ENCODE assay signal across 2 cellular contexts in genomic region chr7:138352570-138353461, GRCh38.
TF ChIP-seq lines count a peak whose summit lies in the region.

No MANE protein-coding gene starts in this region.

TF ChIP-seq in K562, 482 proteins besides CTCF, POLR2A, EP300 and RAD21 (continued from another document and continues in another):
- TF ChIP-seq ZNF212 (CRISPR knock-in tag; IDR thresholded peaks at IDR 0.05) (no peak), ZBTB49 (CRISPR knock-in tag; IDR thresholded peaks at IDR 0.05; ENCODE audit: borderline replicate concordance) (no peak), ETV6 (IDR thresholded peaks at IDR 0.05; ENCODE audit: borderline replicate concordance in 1 of 2, low read depth in 2 of 2, low read length in 1 of 2) (peak in 1 of 2 experiments; percentile 18; a peak in 1 of 4 replicates), ETV6 (CRISPR knock-in tag; IDR thresholded peaks at IDR 0.05; ENCODE audit: borderline replicate concordance) (no peak), TARDBP (IDR thresholded peaks at IDR 0.05) (peak; percentile 96), BRD4 (IDR thresholded peaks at IDR 0.05) (peak; percentile 90; the same call in 1 of the 2 replicates), PREB (CRISPR knock-in tag; IDR thresholded peaks at IDR 0.05) (no peak), NCOA1 (IDR thresholded peaks at IDR 0.05; ENCODE audit: low read depth) (peak; percentile 97), ZC3H4 (CRISPR knock-in tag; IDR thresholded peaks at IDR 0.05; ENCODE audit: borderline replicate concordance) (no peak; the same call in 1 of the 2 replicates), ZNF79 (CRISPR knock-in tag; IDR thresholded peaks at IDR 0.05; ENCODE audit: low read depth) (no peak), HIVEP1 (CRISPR knock-in tag; IDR thresholded peaks at IDR 0.05) (no peak; the same call in 1 of the 2 replicates), ZNF41 (CRISPR knock-in tag; conservative IDR thresholded peaks at IDR 0.05) (no peak), ILF3 (IDR thresholded peaks at IDR 0.05; ENCODE audit: borderline replicate concordance) (peak; percentile 80), NFRKB (IDR thresholded peaks at IDR 0.05; ENCODE audit: low read depth) (peak; percentile 63), ZBTB1 (CRISPR knock-in tag; IDR thresholded peaks at IDR 0.05; ENCODE audit: borderline replicate concordance, low read depth) (no peak), SLC30A9 (CRISPR knock-in tag; IDR thresholded peaks at IDR 0.05) (no peak), CBFB (CRISPR knock-in tag; IDR thresholded peaks at IDR 0.05) (peak; percentile 14; the same call in 1 of the 2 replicates), POLR2B (IDR thresholded peaks at IDR 0.05; ENCODE audit: low read depth, partially characterized antibody) (no peak), ZNF316 (IDR thresholded peaks at IDR 0.05) (0 out of 2 replicates have a peak, but pooled peaks have one; percentile 51), MAFK (IDR thresholded peaks at IDR 0.05; ENCODE audit: low read length) (peak; percentile 42; the same call in 1 of the 2 replicates), ZEB2 (IDR thresholded peaks at IDR 0.05) (peak; percentile 92), ZNF175 (CRISPR knock-in tag; IDR thresholded peaks at IDR 0.05; ENCODE audit: low read depth) (peak; percentile 94), RBM14 (IDR thresholded peaks at IDR 0.05; ENCODE audit: borderline replicate concordance, insufficient read depth, low read depth, low read length) (no peak), ATF3 (IDR thresholded peaks at IDR 0.05) (peak; percentile 99), ATF3 (CRISPR knock-in tag; conservative IDR thresholded peaks at IDR 0.05) (peak; percentile 99), KLF16 (IDR thresholded peaks at IDR 0.05) (peak; percentile 96), CC2D1A (IDR thresholded peaks at IDR 0.05) (peak; percentile 98), EWSR1 (IDR thresholded peaks at IDR 0.05; ENCODE audit: borderline replicate concordance, low read depth, partially characterized antibody) (no peak)

TF ChIP-seq in HepG2, 621 proteins besides CTCF, POLR2A, EP300 and RAD21 (continued from another document and continues in another):
- TF ChIP-seq ZNF33B (CRISPR knock-in tag; IDR thresholded peaks at IDR 0.05) (no peak), ZNF629 (CRISPR knock-in tag; conservative IDR thresholded peaks at IDR 0.05) (peak; percentile 57; the same call in 1 of the 2 replicates), NFAT5 (CRISPR knock-in tag; IDR thresholded peaks at IDR 0.05) (peak; percentile 54; the same call in 1 of the 2 replicates), SALL1 (CRISPR knock-in tag; IDR thresholded peaks at IDR 0.05) (peak; percentile 99), NR0B2 (CRISPR knock-in tag; IDR thresholded peaks at IDR 0.05) (0 out of 2 replicates have a peak, but pooled peaks have one; percentile 42), GATAD2A (CRISPR knock-in tag; IDR thresholded peaks at IDR 0.05) (peak; percentile 100), LRRFIP1 (CRISPR knock-in tag; conservative IDR thresholded peaks at IDR 0.05) (no peak), ZNF576 (CRISPR knock-in tag; IDR thresholded peaks at IDR 0.05) (no peak), GATAD1 (CRISPR knock-in tag; IDR thresholded peaks at IDR 0.05) (peak; percentile 76), ZNF790 (CRISPR knock-in tag; IDR thresholded peaks at IDR 0.05; ENCODE audit: borderline replicate concordance) (no peak; the same call in 1 of the 2 replicates), ZNF337 (CRISPR knock-in tag; IDR thresholded peaks at IDR 0.05; ENCODE audit: borderline replicate concordance, low read depth) (no peak), ZHX1 (CRISPR knock-in tag; IDR thresholded peaks at IDR 0.05; ENCODE audit: low read depth) (peak; percentile 87), NFRKB (IDR thresholded peaks at IDR 0.05) (no peak), SP1 (IDR thresholded peaks at IDR 0.05) (no peak), SP1 (CRISPR knock-in tag; IDR thresholded peaks at IDR 0.05) (peak; percentile 47; the same call in 1 of the 2 replicates), ESRRA (CRISPR knock-in tag; IDR thresholded peaks at IDR 0.05; ENCODE audit: low read depth) (peak; percentile 77; the same call in 1 of the 2 replicates), ZNF557 (CRISPR knock-in tag; IDR thresholded peaks at IDR 0.05) (peak; percentile 80), ZNF580 (CRISPR knock-in tag; IDR thresholded peaks at IDR 0.05; ENCODE audit: borderline replicate concordance, low read depth) (peak; percentile 64; the same call in 1 of the 2 replicates), ATF7 (IDR thresholded peaks at IDR 0.05) (peak; percentile 65), ATF7 (CRISPR knock-in tag; IDR thresholded peaks at IDR 0.05) (peak; percentile 48; the same call in 1 of the 2 replicates), ZNF333 (CRISPR knock-in tag; IDR thresholded peaks at IDR 0.05; ENCODE audit: borderline replicate concordance) (no peak), PRDM15 (CRISPR knock-in tag; IDR thresholded peaks at IDR 0.05) (peak; percentile 53; the same call in 1 of the 2 replicates)
